In the genomic region with DNA sequence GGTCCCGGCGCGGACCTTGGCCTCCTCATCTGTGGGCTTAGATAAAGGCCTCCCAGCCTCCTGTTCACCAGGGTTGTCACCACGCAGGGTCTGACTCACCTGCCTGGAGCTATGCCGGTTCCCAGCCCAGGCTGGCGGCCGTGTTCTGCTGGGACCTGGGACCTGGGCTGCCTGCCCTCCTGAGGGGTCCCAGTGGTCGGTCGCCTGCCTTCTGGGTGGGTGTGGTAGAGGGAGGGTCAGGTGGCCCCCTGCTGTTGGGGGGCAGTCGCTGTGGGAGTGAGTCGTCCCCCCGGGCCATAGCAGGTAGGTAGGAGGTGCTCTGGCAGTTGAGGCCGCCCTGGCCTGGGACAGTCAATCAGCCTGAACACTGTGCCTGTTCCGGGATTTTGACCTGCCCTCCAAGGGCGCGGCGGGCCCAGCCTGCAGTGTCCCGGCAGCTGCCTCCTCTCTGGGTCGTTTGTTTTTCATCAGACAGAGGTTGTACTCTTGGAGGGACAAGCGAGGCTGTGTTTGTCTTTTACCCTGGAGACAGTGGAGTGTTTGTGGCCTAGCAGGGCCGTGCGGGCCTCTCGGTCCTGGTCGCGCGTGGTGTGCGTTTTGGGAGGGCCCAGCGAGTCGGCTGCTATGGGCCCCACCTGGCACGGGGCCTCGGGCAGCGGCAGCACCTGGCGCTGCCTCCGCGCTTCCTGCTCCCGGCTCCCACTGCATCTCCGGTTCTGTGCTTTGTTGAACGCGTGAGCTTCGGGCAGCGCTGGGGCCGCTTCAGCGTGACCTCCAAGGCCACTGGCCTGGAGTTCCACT, we compare ENCODE assay signal across 13 cellular contexts. TPM values are rescaled to one million over a fixed set of nuclear protein-coding genes. Genes with fewer than 3 reads are reported as not detected.
DNase-seq lines count a peak whose midpoint lies in the region; ATAC-seq, FAIRE-seq and TF ChIP-seq lines count a peak whose summit lies in the region.
"Had no signal": no experiment of that assay in that cellular context is flagged by ENCODE, and none has a peak within 500 bp of the region (broad histone marks: within the 10 kb centered on the region; RNA-seq: fewer than 3 reads in every experiment).

No MANE protein-coding gene starts in this region.

- H4K20me1 ChIP-seq in HCT116 (ENCODE audit: insufficient read depth) (no peaks in the 10 kb centered on the region), HepG2 (ENCODE audit: insufficient read depth, low read length) (peaks cover 6% of the 10 kb centered on the region; the same call in 1 of the 2 replicates), smooth muscle cell (ENCODE audit: low read depth) (peaks cover 56% of the 10 kb centered on the region)

- H3F3A ChIP-seq in smooth muscle cell (ENCODE audit: low read depth), result peaks cover 10% of the 10 kb centered on the region

- H3K9ac ChIP-seq in HCT116 (ENCODE audit: low read length), result no peak overlapping the region
- H3K9ac ChIP-seq in HepG2 (ENCODE audit: insufficient read depth, low read depth, low read length), result peak overlapping the region; percentile 70
- H3K9ac ChIP-seq in smooth muscle cell (ENCODE audit: low read depth), result no peak overlapping the region

- intact Hi-C loops in HCT116 (cut with micrococcal nuclease), result loop anchor here (5.0 kb wide), 1 partner anchor 245 kb away; a partner anchor contains a TSS
- intact Hi-C loops in breast epithelium (cut with DNase I; ENCODE audit: low total_unique reads), result loop anchor here (10.0 kb wide), 1 partner anchor 187 kb away; a partner anchor contains a TSS
- intact Hi-C loops in HepG2 (cut with micrococcal nuclease; ENCODE audit: unreplicated experiment), result loop anchor here (1.0 kb wide), 1 partner anchor 22 kb away; no protein-coding TSS in a partner anchor
- intact Hi-C loops in heart left ventricle (cut with DNase I), result no loop called here

- CTCF ChIA-PET in HCT116 (lab: Charles Lee), result no interaction called here
- CTCF ChIA-PET in HepG2 (lab: Yijun Ruan, JAX; ENCODE audit: low intra/inter-chr PET ratio, low total read pairs), result no interaction called here

- H3K4me3 ChIP-seq in HCT116 (replicated peaks in 1 of 2; ENCODE audit: low read depth in 1 of 2, low read length in 2 of 2) (no peak overlapping the region), breast epithelium (peak overlapping the region in 2 of 3 donors; percentile 32 to 52), HepG2 (replicated peaks in 1 of 3; ENCODE audit: insufficient read depth in 1 of 3, low read depth in 2 of 3, low read length in 3 of 3) (peak overlapping the region; percentile 57 to 82 (median 69)), smooth muscle cell (no peak overlapping the region), heart left ventricle (no peak overlapping the region)
- H3K4me3 ChIP-seq: SJSA1 had no signal

- H3K36me3 ChIP-seq in HCT116 (ENCODE audit: control insufficient read depth in 1 of 2, insufficient read depth in 2 of 2, low read length in 2 of 2) (peaks cover 1 to 4% of the 10 kb centered on the region in 2 experiments; a peak in 2 of 4 replicates), breast epithelium (no peaks in the 10 kb centered on the region), HepG2 (replicated peaks in 1 of 2; ENCODE audit: control insufficient read depth in 1 of 2, insufficient read depth in 2 of 2, low read length in 2 of 2) (peaks cover 2% of the 10 kb centered on the region in 2 experiments; a peak in 3 of 5 replicates), smooth muscle cell (ENCODE audit: low read depth) (no peaks in the 10 kb centered on the region), heart left ventricle (peaks cover 0 to 22% (median 3%) of the 10 kb centered on the region in 9 donors)

- TF ChIP-seq EP300 in HepG2 (IDR thresholded peaks at IDR 0.05; ENCODE audit: low read depth in 2 of 2, low read length in 2 of 2) (no peak), HepG2 (CRISPR knock-in tag; IDR thresholded peaks at IDR 0.05; ENCODE audit: borderline replicate concordance) (no peak)

- H3K4me1 ChIP-seq in HCT116 (ENCODE audit: control insufficient read depth in 1 of 2, insufficient read depth in 2 of 2, low read length in 2 of 2) (peaks cover 9 to 26% of the 10 kb centered on the region in 2 experiments; a peak in 3 of 4 replicates), breast epithelium (peaks cover 11 to 13% of the 10 kb centered on the region in 2 donors), HepG2 (ENCODE audit: insufficient read depth, low read length) (peaks cover 62% of the 10 kb centered on the region), smooth muscle cell (ENCODE audit: low read depth) (peaks cover 5% of the 10 kb centered on the region), heart left ventricle (peaks cover 0 to 65% (median 10%) of the 10 kb centered on the region in 12 donors)

- WGBS in HepG2 (ENCODE audit: low lambda C conversion rate), result 0% methylated on average over 4 of the region's 43 CpGs
- WGBS in smooth muscle cell (ENCODE audit: low lambda C conversion rate), result 85% methylated on average over 43 of the region's 43 CpGs
- WGBS in heart left ventricle, 4 donors, result 83 to 88% (median 85%) methylated on average over 28 to 43 of the region's 43 CpGs

- H3K4me2 ChIP-seq in HCT116 (ENCODE audit: low read length) (no peak overlapping the region; the same call in 1 of the 2 replicates), HepG2 (ENCODE audit: low read depth, low read length) (peak overlapping the region; percentile 81), smooth muscle cell (peak overlapping the region; percentile 31)

- TF ChIP-seq RAD21 in HCT116 (IDR thresholded peaks at IDR 0.05; ENCODE audit: low read depth), result no peak
- TF ChIP-seq RAD21 in HepG2 (CRISPR knock-in tag; IDR thresholded peaks at IDR 0.05), result no peak; the same call in 1 of the 2 replicates

- H3K27ac ChIP-seq in HCT116 (ENCODE audit: low read depth, low read length) (peak overlapping the region; percentile 30; the same call in 1 of the 2 replicates), breast epithelium (peak overlapping the region; percentile 93 to 94), HepG2 (ENCODE audit: extremely low read length, insufficient read depth, low read length) (peak overlapping the region; percentile 58), smooth muscle cell (ENCODE audit: low read depth) (peak overlapping the region; percentile 38), heart left ventricle (no peak overlapping the region)
- H3K27ac ChIP-seq: SJSA1 had no signal

- in situ Hi-C loops in HepG2 (cut with HindIII; ENCODE audit: extremely low pct_ligation_motif_present, low pct_unique_long_range_greater_than_20kb), result no loop called here

- H3K27me3 ChIP-seq in HCT116 (ENCODE audit: insufficient read depth, low read length), result no peaks in the 10 kb centered on the region
- no peaks in the 10 kb centered on the region for H3K27me3 ChIP-seq in breast epithelium
- H3K27me3 ChIP-seq in HepG2 (ENCODE audit: control insufficient read depth in 1 of 2, insufficient read depth in 2 of 2, low read length in 2 of 2), result no peaks in the 10 kb centered on the region
- H3K27me3 ChIP-seq in smooth muscle cell (ENCODE audit: low read depth), result no peaks in the 10 kb centered on the region
- H3K27me3 ChIP-seq in heart left ventricle, result no peaks in the 10 kb centered on the region
- H3K27me3 ChIP-seq: SJSA1 had no signal

- no peak for TF ChIP-seq POLR2A in HCT116 (IDR thresholded peaks at IDR 0.05; ENCODE audit: borderline replicate concordance, extremely low read depth, insufficient read depth, insufficient read length)
- TF ChIP-seq POLR2A in breast epithelium (IDR thresholded peaks at IDR 0.05), result no peak
- TF ChIP-seq POLR2A in HepG2 (IDR thresholded peaks at IDR 0.05; ENCODE audit: insufficient read depth in 1 of 2, low read depth in 2 of 2, low read length in 2 of 2), result peak in 1 of 2 experiments; percentile 41; a peak in 3 of 4 replicates
- TF ChIP-seq POLR2A in heart left ventricle (IDR thresholded peaks at IDR 0.05), result no peak

- RAD21 ChIA-PET in HCT116 (lab: Charles Lee; ENCODE audit: low non-redundant PET in 1 of 2, low total read pairs in 2 of 2, uncharacterized antibody in 2 of 2, unreplicated experiment in 2 of 2), result no interaction called here

- POLR2A ChIA-PET in HCT116 (lab: Charles Lee), result interaction anchor here (1.6 kb wide), 1 partner anchor 10 kb away, joined by 3 read pairs; no protein-coding TSS in a partner anchor
- POLR2A ChIA-PET in HepG2 (lab: Yijun Ruan, JAX), result interaction anchor here (0.7 to 3.5 kb wide), 4 partner anchors 10 to 144 kb away, joined by 3 to 14 read pairs (median 3); no protein-coding TSS in a partner anchor

- H3K9me2 ChIP-seq in HCT116 (ENCODE audit: insufficient read depth), result no peaks in the 10 kb centered on the region

- FAIRE-seq in HepG2 (lab: Jason Lieb, UNC), result no peak

- BruUV-seq in HCT116 (replicated peaks; lab: Mats Ljungman, UMichigan) (no TSS peak), HepG2 (replicated peaks; lab: Mats Ljungman, UMichigan) (no TSS peak)

- peaks cover 71% of the 10 kb centered on the region for H3K79me2 ChIP-seq in HCT116 (ENCODE audit: insufficient read depth, low read length)
- peaks cover 50% of the 10 kb centered on the region for H3K79me2 ChIP-seq in HepG2 (ENCODE audit: insufficient read depth, low read length)
- peaks cover 67% of the 10 kb centered on the region for H3K79me2 ChIP-seq in smooth muscle cell (ENCODE audit: low read depth)

- no peak for DNase-seq in HCT116 (ENCODE audit: low read depth, low spot score)
- DNase-seq in breast epithelium (ENCODE audit: low spot score in 2 of 2), result peak in 1 of 2 donors; percentile 52
- peak; percentile 55 for DNase-seq in HepG2 (ENCODE audit: low spot score)
- no peak for DNase-seq in smooth muscle cell (lab: John Stamatoyannopoulos, UW; ENCODE audit: unreplicated experiment)
- DNase-seq in cerebellum (ENCODE audit: low spot score), result no peak
- DNase-seq in heart left ventricle, result no peak
- no peak for DNase-seq in NCI-H187 (lab: John Stamatoyannopoulos, UW)
- DNase-seq: activated CD4-positive, alpha-beta T cell treated with anti-CD3 and anti-CD28 coated beads, Interleukin-2, amount 10 ng/mL, durations not matched to agents 24 days and 14 days; activated naive CD8-positive, alpha-beta T cell treated with anti-CD3 and anti-CD28 coated beads for 36 hours; CD4-positive, alpha-beta T cell; stimulated activated naive CD8-positive, alpha-beta T cell treated with anti-CD3 and anti-CD28 coated beads, Interleukin-15, Interleukin-2, amounts not matched to agents 100 U/mL and 50 U/mL, for 24 hours had no signal

- H3K9me3 ChIP-seq in HCT116 (ENCODE audit: control insufficient read depth in 1 of 2, insufficient read depth in 1 of 2, low read depth in 1 of 2, low read length in 2 of 2) (no peaks in the 10 kb centered on the region), breast epithelium (no peaks in the 10 kb centered on the region), HepG2 (ENCODE audit: low read length) (no peaks in the 10 kb centered on the region), smooth muscle cell (replicated peaks; ENCODE audit: low read depth) (no peaks in the 10 kb centered on the region), heart left ventricle (no peaks in the 10 kb centered on the region)
- H3K9me3 ChIP-seq: SJSA1 had no signal

- no peak for TF ChIP-seq CTCF in HCT116 (IDR thresholded peaks at IDR 0.05 in 2 of 3, conservative IDR thresholded peaks at IDR 0.05 in 1 of 3; ENCODE audit: borderline replicate concordance in 1 of 3, insufficient read depth in 1 of 3, low read depth in 2 of 3, low read length in 2 of 3)
- no peak for TF ChIP-seq CTCF in breast epithelium (IDR thresholded peaks at IDR 0.05)
- TF ChIP-seq CTCF in HepG2 (CRISPR knock-in tag; IDR thresholded peaks at IDR 0.05), result peak; percentile 32; the same call in 1 of the 2 replicates
- no peak for TF ChIP-seq CTCF in smooth muscle cell (IDR thresholded peaks at IDR 0.05; ENCODE audit: borderline replicate concordance, insufficient read depth, poor library complexity, severe bottlenecking)
- TF ChIP-seq CTCF in heart left ventricle (IDR thresholded peaks at IDR 0.05), result no peak

- H2AFZ ChIP-seq in HCT116 (ENCODE audit: low read depth, low read length, poor library complexity, severe bottlenecking) (no peak overlapping the region), HepG2 (ENCODE audit: low read length) (no peak overlapping the region), smooth muscle cell (ENCODE audit: low read depth) (no peak overlapping the region)

- no peak for ATAC-seq in HCT116
- peak; percentile 70 for ATAC-seq in HepG2
- no peak for ATAC-seq in GM21423 (IDR thresholded peaks at IDR 0.05; ENCODE audit: unreplicated experiment)
- no peak for ATAC-seq in heart left ventricle
- ATAC-seq: stimulated activated naive CD8-positive, alpha-beta T cell treated with anti-CD3 and anti-CD28 coated beads, Interleukin-15, Interleukin-2, amounts not matched to agents 100 U/mL and 50 U/mL, for 24 hours had no signal

RNA-seq across cellular contexts. Expression of a gene that starts 2.6 kb away (rescaled TPM):
- 15.9 TPM for total RNA-seq in HCT116 (2021; ENCODE audit: unreplicated experiment)
- polyA plus RNA-seq in HCT116 (2012), result 6.2 and 7.5 TPM in 2 replicates
- 1 to 10 TPM; 1.1 to 5.4 (median 4.9) TPM for total RNA-seq in breast epithelium
- 2.0 and 3.5 TPM in 2 replicates for total RNA-seq in HepG2 (2016; rRNA removed; fragmentation: Illumina TruSeq; extraction: Trizol)
- 0.79 and 0.81 TPM in 2 replicates for total RNA-seq in HepG2 (2016; cell fraction: cytosol; rRNA removed; fragmentation: Illumina TruSeq; extraction: Trizol; ENCODE audit: low read depth)
- 1.7 and 3.1 TPM in 2 replicates for total RNA-seq in HepG2 (2016; cell fraction: insoluble cytoplasmic fraction; rRNA removed; fragmentation: Illumina TruSeq; extraction: Trizol)
- total RNA-seq in HepG2 (2016; cell fraction: membrane; rRNA removed; fragmentation: Illumina TruSeq; extraction: Trizol), result 1.7 and 2.1 TPM in 2 replicates
- total RNA-seq in HepG2 (2016; cell fraction: nucleus; rRNA removed; fragmentation: Illumina TruSeq; extraction: Trizol), result 1.5 and 1.9 TPM in 2 replicates
- polyA plus RNA-seq in HepG2 (2011; rRNA removed), result 0.95 and 1.4 TPM in 2 replicates
- 0.94 and 1.7 TPM in 2 replicates for polyA plus RNA-seq in HepG2 (2011; cell fraction: cytosol; rRNA removed)
- 6.4 and 7.8 TPM in 2 replicates for polyA plus RNA-seq in HepG2 (2011; cell fraction: nucleus; rRNA removed)
- 1.3 and 1.7 TPM in 2 replicates for polyA plus RNA-seq in HepG2 (2012)
- polyA plus RNA-seq in HepG2 (2016; cell fraction: cytosol; fragmentation: Illumina TruSeq; extraction: Trizol; ENCODE audit: low read depth), result 0.68 TPM in 2 replicates
- polyA plus RNA-seq in HepG2 (2016; cell fraction: insoluble cytoplasmic fraction; fragmentation: Illumina TruSeq; extraction: Trizol; ENCODE audit: low read depth), result 2.8 and 3.5 TPM in 2 replicates
- polyA plus RNA-seq in HepG2 (2016; cell fraction: membrane; fragmentation: Illumina TruSeq; extraction: Trizol; ENCODE audit: low read depth), result 1.1 and 1.4 TPM in 2 replicates
- polyA plus RNA-seq in HepG2 (2016; cell fraction: nucleus; fragmentation: Illumina TruSeq; extraction: Trizol; ENCODE audit: insufficient read depth, low read depth), result 5.0 and 6.1 TPM in 2 replicates
- 2.1 and 3.8 TPM in 2 replicates for polyA minus RNA-seq in HepG2 (2011; rRNA and poly(A)+ RNA removed; ENCODE audit: low replicate concordance)
- 1.3 and 1.6 TPM in 2 replicates for polyA minus RNA-seq in HepG2 (2011; cell fraction: cytosol; rRNA and poly(A)+ RNA removed)
- polyA minus RNA-seq in HepG2 (2011; cell fraction: nucleus; rRNA and poly(A)+ RNA removed), result 2.3 and 2.6 TPM in 2 replicates
- 0.49 and 0.58 TPM in 2 replicates for total RNA-seq in smooth muscle cell
- 2.0 and 4.8 TPM in 2 replicates for polyA plus RNA-seq in smooth muscle cell
- total RNA-seq in cerebellum, result 4.0 TPM
- total RNA-seq in heart left ventricle, result 1 to 10 TPM; 1.2 to 5.1 (median 1.9) TPM
- polyA plus RNA-seq in heart left ventricle, result 1 to 10 TPM; 1.6 to 3.1 TPM

RNA-seq across cellular contexts. Expression of a gene that starts 2.6 kb away (rescaled TPM):
- total RNA-seq in HCT116 (2021; ENCODE audit: unreplicated experiment) (63.3 TPM), breast epithelium (10 to 100 TPM; 41.4 to 66.6 (median 44.6) TPM), HepG2 (2016; rRNA removed; fragmentation: Illumina TruSeq; extraction: Trizol) (10.8 and 13.7 TPM in 2 replicates), smooth muscle cell (72.6 and 96.9 TPM in 2 replicates), cerebellum (19.6 TPM), heart left ventricle (10 to 100 TPM; 13.5 to 38.8 (median 19.1) TPM)
- polyA plus RNA-seq in HCT116 (2012), result 47.3 and 49.9 TPM in 2 replicates
- total RNA-seq in HepG2 (2016; cell fraction: cytosol; rRNA removed; fragmentation: Illumina TruSeq; extraction: Trizol; ENCODE audit: low read depth), result 4.4 and 5.1 TPM in 2 replicates
- total RNA-seq in HepG2 (2016; cell fraction: insoluble cytoplasmic fraction; rRNA removed; fragmentation: Illumina TruSeq; extraction: Trizol), result 9.1 and 12.6 TPM in 2 replicates
- total RNA-seq in HepG2 (2016; cell fraction: membrane; rRNA removed; fragmentation: Illumina TruSeq; extraction: Trizol), result 10.1 and 10.7 TPM in 2 replicates
- 24.2 and 31.8 TPM in 2 replicates for total RNA-seq in HepG2 (2016; cell fraction: nucleus; rRNA removed; fragmentation: Illumina TruSeq; extraction: Trizol)
- polyA plus RNA-seq in HepG2 (2011; rRNA removed) (10.7 and 12.8 TPM in 2 replicates), smooth muscle cell (54.5 and 74.1 TPM in 2 replicates), heart left ventricle (10 to 100 TPM; 15.4 to 28.3 TPM)
- polyA plus RNA-seq in HepG2 (2011; cell fraction: cytosol; rRNA removed), result 7.6 and 8.7 TPM in 2 replicates
- 43.5 and 55.3 TPM in 2 replicates for polyA plus RNA-seq in HepG2 (2011; cell fraction: nucleus; rRNA removed)
- 21.8 and 32.2 TPM in 2 replicates for polyA plus RNA-seq in HepG2 (2012)
- 5.1 and 6.4 TPM in 2 replicates for polyA plus RNA-seq in HepG2 (2016; cell fraction: cytosol; fragmentation: Illumina TruSeq; extraction: Trizol; ENCODE audit: low read depth)
- 10.3 and 13.4 TPM in 2 replicates for polyA plus RNA-seq in HepG2 (2016; cell fraction: insoluble cytoplasmic fraction; fragmentation: Illumina TruSeq; extraction: Trizol; ENCODE audit: low read depth)
- 11.5 and 11.6 TPM in 2 replicates for polyA plus RNA-seq in HepG2 (2016; cell fraction: membrane; fragmentation: Illumina TruSeq; extraction: Trizol; ENCODE audit: low read depth)
- 69.4 and 71.5 TPM in 2 replicates for polyA plus RNA-seq in HepG2 (2016; cell fraction: nucleus; fragmentation: Illumina TruSeq; extraction: Trizol; ENCODE audit: insufficient read depth, low read depth)
- 14.8 and 32.0 TPM in 2 replicates for polyA minus RNA-seq in HepG2 (2011; rRNA and poly(A)+ RNA removed; ENCODE audit: low replicate concordance)
- 35.3 TPM in 2 replicates for polyA minus RNA-seq in HepG2 (2011; cell fraction: cytosol; rRNA and poly(A)+ RNA removed)
- polyA minus RNA-seq in HepG2 (2011; cell fraction: nucleus; rRNA and poly(A)+ RNA removed), result 13.2 and 15.5 TPM in 2 replicates

RNA-seq across cellular contexts. Expression of a gene that starts 22.5 kb away (rescaled TPM):
- 68.2 TPM for total RNA-seq in HCT116 (2021; ENCODE audit: unreplicated experiment)
- 39.6 and 42.3 TPM in 2 replicates for polyA plus RNA-seq in HCT116 (2012)
- 10 to 100 TPM; 62.4 to 81.3 (median 76.0) TPM for total RNA-seq in breast epithelium
- 27.9 and 40.8 TPM in 2 replicates for total RNA-seq in HepG2 (2016; rRNA removed; fragmentation: Illumina TruSeq; extraction: Trizol)
- 52.2 and 64.4 TPM in 2 replicates for total RNA-seq in HepG2 (2016; cell fraction: cytosol; rRNA removed; fragmentation: Illumina TruSeq; extraction: Trizol; ENCODE audit: low read depth)
- 24.0 and 37.3 TPM in 2 replicates for total RNA-seq in HepG2 (2016; cell fraction: insoluble cytoplasmic fraction; rRNA removed; fragmentation: Illumina TruSeq; extraction: Trizol)
- 65.2 and 82.2 TPM in 2 replicates for total RNA-seq in HepG2 (2016; cell fraction: membrane; rRNA removed; fragmentation: Illumina TruSeq; extraction: Trizol)
- 17.1 and 19.3 TPM in 2 replicates for total RNA-seq in HepG2 (2016; cell fraction: nucleus; rRNA removed; fragmentation: Illumina TruSeq; extraction: Trizol)
- polyA plus RNA-seq in HepG2 (2011; rRNA removed), result 27.7 and 44.6 TPM in 2 replicates
- polyA plus RNA-seq in HepG2 (2011; cell fraction: cytosol; rRNA removed), result 25.9 and 53.1 TPM in 2 replicates
- polyA plus RNA-seq in HepG2 (2011; cell fraction: nucleus; rRNA removed), result 72.5 and 83.8 TPM in 2 replicates
- polyA plus RNA-seq in HepG2 (2012), result 11.9 and 16.2 TPM in 2 replicates
- 51.0 and 62.5 TPM in 2 replicates for polyA plus RNA-seq in HepG2 (2016; cell fraction: cytosol; fragmentation: Illumina TruSeq; extraction: Trizol; ENCODE audit: low read depth)
- polyA plus RNA-seq in HepG2 (2016; cell fraction: insoluble cytoplasmic fraction; fragmentation: Illumina TruSeq; extraction: Trizol; ENCODE audit: low read depth), result 25.3 and 27.0 TPM in 2 replicates
- polyA plus RNA-seq in HepG2 (2016; cell fraction: membrane; fragmentation: Illumina TruSeq; extraction: Trizol; ENCODE audit: low read depth), result 54.6 and 60.4 TPM in 2 replicates
- polyA plus RNA-seq in HepG2 (2016; cell fraction: nucleus; fragmentation: Illumina TruSeq; extraction: Trizol; ENCODE audit: insufficient read depth, low read depth), result 38.7 and 42.0 TPM in 2 replicates
- 15.0 and 50.9 TPM in 2 replicates for polyA minus RNA-seq in HepG2 (2011; rRNA and poly(A)+ RNA removed; ENCODE audit: low replicate concordance)
- polyA minus RNA-seq in HepG2 (2011; cell fraction: cytosol; rRNA and poly(A)+ RNA removed), result 17.2 and 18.0 TPM in 2 replicates
- polyA minus RNA-seq in HepG2 (2011; cell fraction: nucleus; rRNA and poly(A)+ RNA removed), result 5.7 and 5.8 TPM in 2 replicates
- total RNA-seq in smooth muscle cell, result 42.9 and 49.2 TPM in 2 replicates
- polyA plus RNA-seq in smooth muscle cell, result 98.3 and 106 TPM in 2 replicates
- 37.5 TPM for total RNA-seq in cerebellum
- total RNA-seq in heart left ventricle, result 100 to 1,000 TPM in 2 of 9 donors, 10 to 100 TPM in 7; 48.5 to 121 (median 52.0) TPM
- polyA plus RNA-seq in heart left ventricle, result 100 to 1,000 TPM in 1 of 2 donors, 10 to 100 TPM in 1; 64.1 to 116 TPM

RNA-seq across cellular contexts. Expression of a gene that starts 33.2 kb away (rescaled TPM):
- total RNA-seq in HCT116 (2021; ENCODE audit: unreplicated experiment) (97.9 TPM), breast epithelium (10 to 100 TPM; 31.5 to 76.7 (median 68.2) TPM), HepG2 (2016; rRNA removed; fragmentation: Illumina TruSeq; extraction: Trizol) (29.7 and 53.8 TPM in 2 replicates), smooth muscle cell (47.5 and 53.5 TPM in 2 replicates), cerebellum (40.3 TPM), heart left ventricle (10 to 100 TPM; 18.2 to 42.7 (median 24.6) TPM)
- polyA plus RNA-seq in HCT116 (2012), result 90.6 and 114 TPM in 2 replicates
- total RNA-seq in HepG2 (2016; cell fraction: cytosol; rRNA removed; fragmentation: Illumina TruSeq; extraction: Trizol; ENCODE audit: low read depth), result 40.6 and 41.0 TPM in 2 replicates
- total RNA-seq in HepG2 (2016; cell fraction: insoluble cytoplasmic fraction; rRNA removed; fragmentation: Illumina TruSeq; extraction: Trizol), result 26.8 and 56.3 TPM in 2 replicates
- 85.2 and 87.4 TPM in 2 replicates for total RNA-seq in HepG2 (2016; cell fraction: membrane; rRNA removed; fragmentation: Illumina TruSeq; extraction: Trizol)
- 39.2 and 46.8 TPM in 2 replicates for total RNA-seq in HepG2 (2016; cell fraction: nucleus; rRNA removed; fragmentation: Illumina TruSeq; extraction: Trizol)
- polyA plus RNA-seq in HepG2 (2011; rRNA removed) (72.5 and 88.4 TPM in 2 replicates), smooth muscle cell (74.9 and 86.1 TPM in 2 replicates), heart left ventricle (10 to 100 TPM; 24.3 to 41.7 TPM)
- 33.8 and 56.1 TPM in 2 replicates for polyA plus RNA-seq in HepG2 (2011; cell fraction: cytosol; rRNA removed)
- 380 and 522 TPM in 2 replicates for polyA plus RNA-seq in HepG2 (2011; cell fraction: nucleus; rRNA removed)
- 38.6 and 40.4 TPM in 2 replicates for polyA plus RNA-seq in HepG2 (2012)
- polyA plus RNA-seq in HepG2 (2016; cell fraction: cytosol; fragmentation: Illumina TruSeq; extraction: Trizol; ENCODE audit: low read depth), result 39.6 and 47.2 TPM in 2 replicates
- 36.1 and 45.7 TPM in 2 replicates for polyA plus RNA-seq in HepG2 (2016; cell fraction: insoluble cytoplasmic fraction; fragmentation: Illumina TruSeq; extraction: Trizol; ENCODE audit: low read depth)
- 79.1 and 81.2 TPM in 2 replicates for polyA plus RNA-seq in HepG2 (2016; cell fraction: membrane; fragmentation: Illumina TruSeq; extraction: Trizol; ENCODE audit: low read depth)
- polyA plus RNA-seq in HepG2 (2016; cell fraction: nucleus; fragmentation: Illumina TruSeq; extraction: Trizol; ENCODE audit: insufficient read depth, low read depth), result 157 TPM in 2 replicates
- polyA minus RNA-seq in HepG2 (2011; rRNA and poly(A)+ RNA removed; ENCODE audit: low replicate concordance), result 51.2 and 83.6 TPM in 2 replicates
- 23.6 and 25.2 TPM in 2 replicates for polyA minus RNA-seq in HepG2 (2011; cell fraction: cytosol; rRNA and poly(A)+ RNA removed)
- 18.2 and 21.2 TPM in 2 replicates for polyA minus RNA-seq in HepG2 (2011; cell fraction: nucleus; rRNA and poly(A)+ RNA removed)

RNA-seq across cellular contexts. Expression of a gene that starts 44.4 kb away (rescaled TPM):
- total RNA-seq in HCT116 (2021; ENCODE audit: unreplicated experiment) (64.3 TPM), breast epithelium (1 to 10 TPM; 2.9 to 4.6 (median 4.1) TPM), HepG2 (2016; rRNA removed; fragmentation: Illumina TruSeq; extraction: Trizol) (6.2 and 6.7 TPM in 2 replicates), smooth muscle cell (4.3 and 5.8 TPM in 2 replicates), cerebellum (2.0 TPM), heart left ventricle (10 to 100 TPM in 4 of 9 donors, 1 to 10 TPM in 5; 2.9 to 19.7 (median 9.2) TPM)
- 29.9 and 33.0 TPM in 2 replicates for polyA plus RNA-seq in HCT116 (2012)
- 2.1 and 2.2 TPM in 2 replicates for total RNA-seq in HepG2 (2016; cell fraction: cytosol; rRNA removed; fragmentation: Illumina TruSeq; extraction: Trizol; ENCODE audit: low read depth)
- 5.5 and 5.9 TPM in 2 replicates for total RNA-seq in HepG2 (2016; cell fraction: insoluble cytoplasmic fraction; rRNA removed; fragmentation: Illumina TruSeq; extraction: Trizol)
- 8.3 and 8.9 TPM in 2 replicates for total RNA-seq in HepG2 (2016; cell fraction: membrane; rRNA removed; fragmentation: Illumina TruSeq; extraction: Trizol)
- total RNA-seq in HepG2 (2016; cell fraction: nucleus; rRNA removed; fragmentation: Illumina TruSeq; extraction: Trizol), result 4.0 and 4.8 TPM in 2 replicates
- polyA plus RNA-seq in HepG2 (2011; rRNA removed) (3.5 and 4.7 TPM in 2 replicates), smooth muscle cell (15.4 and 16.7 TPM in 2 replicates), heart left ventricle (10 to 100 TPM in 1 of 2 donors, 1 to 10 TPM in 1; 3.5 to 10.2 TPM)
- 3.7 and 7.0 TPM in 2 replicates for polyA plus RNA-seq in HepG2 (2011; cell fraction: cytosol; rRNA removed)
- polyA plus RNA-seq in HepG2 (2011; cell fraction: nucleus; rRNA removed), result 16.7 and 31.9 TPM in 2 replicates
- polyA plus RNA-seq in HepG2 (2012), result 8.3 and 9.4 TPM in 2 replicates
- 3.2 and 3.4 TPM in 2 replicates for polyA plus RNA-seq in HepG2 (2016; cell fraction: cytosol; fragmentation: Illumina TruSeq; extraction: Trizol; ENCODE audit: low read depth)
- polyA plus RNA-seq in HepG2 (2016; cell fraction: insoluble cytoplasmic fraction; fragmentation: Illumina TruSeq; extraction: Trizol; ENCODE audit: low read depth), result 12.0 and 14.3 TPM in 2 replicates
- 8.9 and 9.3 TPM in 2 replicates for polyA plus RNA-seq in HepG2 (2016; cell fraction: membrane; fragmentation: Illumina TruSeq; extraction: Trizol; ENCODE audit: low read depth)
- 11.4 and 12.0 TPM in 2 replicates for polyA plus RNA-seq in HepG2 (2016; cell fraction: nucleus; fragmentation: Illumina TruSeq; extraction: Trizol; ENCODE audit: insufficient read depth, low read depth)
- polyA minus RNA-seq in HepG2 (2011; rRNA and poly(A)+ RNA removed; ENCODE audit: low replicate concordance), result 3.1 and 9.7 TPM in 2 replicates
- polyA minus RNA-seq in HepG2 (2011; cell fraction: cytosol; rRNA and poly(A)+ RNA removed), result 8.9 and 15.3 TPM in 2 replicates
- polyA minus RNA-seq in HepG2 (2011; cell fraction: nucleus; rRNA and poly(A)+ RNA removed), result 2.1 and 2.2 TPM in 2 replicates

Comparison
In these comparisons a context has a peak if more than half of its experiments do, and no peak if none do; other contexts are left out.
1. H3K27ac ChIP-seq: peak in HCT116 (single experiment), breast epithelium (2 of 2), HepG2 (single experiment) and smooth muscle cell (single experiment); none in heart left ventricle (0 of 12).
2. H3K4me3 ChIP-seq: peak in breast epithelium (2 of 3) and HepG2 (3 of 3); none in HCT116 (0 of 2), smooth muscle cell (single experiment) and heart left ventricle (0 of 12).
3. intact Hi-C loops: an anchor here in HCT116 (5.0 kb wide), breast epithelium (10.0 kb wide) and HepG2 (1.0 kb wide); none called in heart left ventricle.